Comparison of ENCODE assay signal across 27 cellular contexts in the genomic region with DNA sequence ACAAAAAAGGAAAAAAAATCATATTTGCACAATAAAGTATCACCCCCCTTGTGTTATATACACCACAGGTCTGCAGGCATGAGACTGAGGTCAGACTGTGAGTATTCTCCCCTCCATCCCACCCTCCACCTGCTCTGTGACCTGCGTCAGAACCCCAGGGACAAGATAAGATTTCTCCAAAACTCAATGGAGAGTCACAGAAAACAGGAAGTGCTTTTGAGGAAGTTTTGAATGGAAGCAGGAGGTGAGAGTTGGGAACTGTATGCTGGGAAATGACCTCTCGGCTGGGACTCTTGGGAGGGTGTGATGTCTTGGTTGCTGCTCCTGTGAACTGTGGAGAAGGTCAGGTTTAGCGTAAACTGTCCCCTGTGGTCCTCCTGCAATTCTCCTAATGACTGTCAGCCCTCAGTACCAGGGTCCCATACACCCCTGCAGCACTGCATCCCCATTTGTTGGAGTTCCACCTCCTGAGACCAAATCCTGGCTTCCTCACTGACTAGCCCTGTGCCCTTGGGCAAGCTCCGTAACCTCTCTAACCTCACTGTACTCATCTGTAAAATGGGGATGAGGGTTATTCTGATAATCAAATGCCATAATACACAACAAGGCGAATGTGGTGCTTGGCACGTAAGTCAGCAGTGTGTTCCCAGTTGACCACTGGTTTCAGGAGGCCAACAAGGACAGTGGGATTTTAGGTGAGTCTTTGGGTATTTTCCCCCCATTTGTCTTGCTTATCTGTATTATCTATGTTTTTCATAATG. TPM values are rescaled to one million over a fixed set of nuclear protein-coding genes. Genes with fewer than 3 reads are reported as not detected.
DNase-seq lines count a peak whose midpoint lies in the region; ATAC-seq, FAIRE-seq and TF ChIP-seq lines count a peak whose summit lies in the region.
"Had no signal": no experiment of that assay in that cellular context is flagged by ENCODE, and none has a peak within 500 bp of the region (broad histone marks: within the 10 kb centered on the region; RNA-seq: fewer than 3 reads in every experiment).

No MANE protein-coding gene starts in this region.

- H3K23ac ChIP-seq in neuronal stem cell (ENCODE audit: low read depth, low read length, poor library complexity), result no peak overlapping the region

- H2BK15ac ChIP-seq in neuronal stem cell (ENCODE audit: low read length), result no peak overlapping the region

- H3K36me3 ChIP-seq in bronchial epithelial cell (ENCODE audit: control insufficient read depth, insufficient read depth, low read length) (no peaks in the 10 kb centered on the region), left lung (no peaks in the 10 kb centered on the region), neuronal stem cell (replicated peaks in 1 of 2; ENCODE audit: control insufficient read depth in 2 of 2, insufficient read depth in 2 of 2, low read length in 2 of 2) (no peaks in the 10 kb centered on the region), SJCRH30 (no peaks in the 10 kb centered on the region)
- H3K36me3 ChIP-seq: BLaER1, MG63, Peyer's patch had no signal

- no peak overlapping the region for H2AK5ac ChIP-seq in neuronal stem cell (ENCODE audit: low read depth, low read length)

- no peak overlapping the region for H3K4me3 ChIP-seq in bronchial epithelial cell (ENCODE audit: low read depth, low read length)
- no peak overlapping the region for H3K4me3 ChIP-seq in left lung
- no peak overlapping the region for H3K4me3 ChIP-seq in neuronal stem cell (ENCODE audit: low read length in 2 of 2)
- H3K4me3 ChIP-seq in SJCRH30, result no peak overlapping the region
- H3K4me3 ChIP-seq: BLaER1, GM23338, MG63, Peyer's patch had no signal

- peaks cover 3 to 19% of the 10 kb centered on the region in 2 donors for H3K4me1 ChIP-seq in left lung
- no peaks in the 10 kb centered on the region for H3K4me1 ChIP-seq in neuronal stem cell (ENCODE audit: control insufficient read depth in 2 of 2, insufficient read depth in 1 of 2, low read depth in 1 of 2, low read length in 2 of 2)
- peaks cover 9% of the 10 kb centered on the region for H3K4me1 ChIP-seq in SJCRH30
- H3K4me1 ChIP-seq: BLaER1, Peyer's patch had no signal

- no peak overlapping the region for H2BK5ac ChIP-seq in neuronal stem cell (ENCODE audit: low read length)

- no peak overlapping the region for H3K9ac ChIP-seq in neuronal stem cell (ENCODE audit: low read depth, low read length, poor library complexity)
- H3K9ac ChIP-seq: BLaER1, SK-N-SH had no signal

- H3K9me3 ChIP-seq in left lung, result no peaks in the 10 kb centered on the region
- no peaks in the 10 kb centered on the region for H3K9me3 ChIP-seq in neuronal stem cell (replicated peaks in 1 of 2; ENCODE audit: control insufficient read depth in 2 of 2, insufficient read depth in 1 of 2, low read depth in 1 of 2, low read length in 2 of 2)
- no peaks in the 10 kb centered on the region for H3K9me3 ChIP-seq in SJCRH30 (replicated peaks)
- H3K9me3 ChIP-seq: BLaER1, MG63, Peyer's patch, SK-N-SH had no signal

- no peak overlapping the region for H3K4me3 Mint-ChIP-seq in HFFc6
- H3K4me3 Mint-ChIP-seq: CD4-positive, alpha-beta T cell; GM23338 had no signal

- H3K79me1 ChIP-seq in neuronal stem cell (ENCODE audit: low read depth, low read length), result no peaks in the 10 kb centered on the region

- no peak overlapping the region for H3K27ac Mint-ChIP-seq in HFFc6
- H3K27ac Mint-ChIP-seq: CD4-positive, alpha-beta T cell; GM23338 had no signal

- intact Hi-C loops in left lung (cut with DNase I), result no loop called here

- WGBS in neuronal stem cell (ENCODE audit: extremely low coverage in 2 of 2, insufficient read length in 2 of 2, insufficient replicate concordance in 1 of 2), 2 donors, result no CpG with 5 or more reads among the region's 6 CpGs

- peak; percentile 20 for DNase-seq in KBM-7
- DNase-seq in bronchial epithelial cell (ENCODE audit: low read depth), result no peak
- DNase-seq in left lung, result no peak
- no peak for DNase-seq in neuronal stem cell (ENCODE audit: low spot score)
- DNase-seq in SJCRH30, result no peak
- DNase-seq in HFFc6, result no peak
- no peak for DNase-seq in kidney tubule cell (ENCODE audit: low spot score)
- no peak for DNase-seq in hepatic stellate cell (ENCODE audit: low spot score)
- DNase-seq: CD4-positive, alpha-beta T cell; DMS53; HCEC 1CT; KG1; MG63; NCI-H1048; NCI-H1417; NCI-H1694; NCI-H2029 treated with DMSO at 0.1 percent for 48 hours; NCI-H446 treated with DMSO at 0.1 percent for 48 hours; NCI-H526; Peyer's patch; SIG-M5; SK-N-SH had no signal

- no peak for TF ChIP-seq CTCF in bronchial epithelial cell (IDR thresholded peaks at IDR 0.05; ENCODE audit: insufficient read depth, low read length, severe bottlenecking)
- no peak for TF ChIP-seq CTCF in left lung (IDR thresholded peaks at IDR 0.05)
- TF ChIP-seq CTCF in HFFc6 (IDR thresholded peaks at IDR 0.05), result no peak

- peak; percentile 99 for FAIRE-seq in bronchial epithelial cell (lab: Jason Lieb, UNC)
- FAIRE-seq: A204.1, D721Med had no signal

- no peaks in the 10 kb centered on the region for H3K36me3 Mint-ChIP-seq in HFFc6 (ENCODE audit: low read depth)

- H3K27me3 ChIP-seq in bronchial epithelial cell (ENCODE audit: control insufficient read depth, insufficient read depth, low read length), result no peaks in the 10 kb centered on the region
- H3K27me3 ChIP-seq in left lung, result no peaks in the 10 kb centered on the region
- peaks cover 0 to 3% (median 0%) of the 10 kb centered on the region in 3 experiments for H3K27me3 ChIP-seq in neuronal stem cell (ENCODE audit: control insufficient read depth in 3 of 3, insufficient read depth in 3 of 3, low read depth in 1 of 3, low read length in 3 of 3)
- H3K27me3 ChIP-seq in SJCRH30, result no peaks in the 10 kb centered on the region
- H3K27me3 ChIP-seq: BLaER1, MG63, Peyer's patch had no signal

- in situ Hi-C loops in KBM-7 (cut with MboI; ENCODE audit: low pct_unique_long_range_greater_than_20kb, low sequenced_read_pairs), result no loop called here

- H3K27ac ChIP-seq in left lung (no peak overlapping the region), neuronal stem cell (replicated peaks; ENCODE audit: low read length) (no peak overlapping the region), SJCRH30 (no peak overlapping the region)
- H3K27ac ChIP-seq: BLaER1, Peyer's patch had no signal

- H2BK12ac ChIP-seq in neuronal stem cell (ENCODE audit: low read length), result no peak overlapping the region

- H2BK120ac ChIP-seq in neuronal stem cell (ENCODE audit: low read depth, low read length), result no peak overlapping the region

- no peak overlapping the region for H3K4ac ChIP-seq in neuronal stem cell (ENCODE audit: low read length)

- no peak overlapping the region for H3K4me2 ChIP-seq in neuronal stem cell (ENCODE audit: insufficient read depth, low read length, poor library complexity, severe bottlenecking)
- H3K4me2 ChIP-seq: BLaER1, GM23338, SK-N-SH had no signal

- H3K9me3 Mint-ChIP-seq in HFFc6, result no peaks in the 10 kb centered on the region
- H3K9me3 Mint-ChIP-seq: CD4-positive, alpha-beta T cell; GM23338 had no signal

- H4K91ac ChIP-seq in neuronal stem cell (ENCODE audit: low read depth, low read length, poor library complexity), result no peak overlapping the region

- H4K8ac ChIP-seq in neuronal stem cell (ENCODE audit: low read depth, low read length), result no peak overlapping the region

- H3K18ac ChIP-seq in neuronal stem cell (ENCODE audit: low read length), result no peak overlapping the region

- no peak overlapping the region for H3K14ac ChIP-seq in neuronal stem cell (ENCODE audit: low read length)

- ATAC-seq in left lung, result peak; percentile 23
- ATAC-seq: GM23338 had no signal

- peaks cover 24% of the 10 kb centered on the region for H3K4me1 Mint-ChIP-seq in HFFc6 (ENCODE audit: low read depth)
- H3K4me1 Mint-ChIP-seq: GM23338 had no signal

- peaks cover 4% of the 10 kb centered on the region for H3K27me3 Mint-ChIP-seq in HFFc6 (ENCODE audit: insufficient read depth)
- H3K27me3 Mint-ChIP-seq: CD4-positive, alpha-beta T cell had no signal

- H2AFZ ChIP-seq in neuronal stem cell (ENCODE audit: low read length), result peak overlapping the region; percentile 55
- H2AFZ ChIP-seq: GM23338 had no signal

RNA-seq across cellular contexts. Expression of gene CTSL, which starts 6.9 kb away (rescaled TPM):
- total RNA-seq in bronchial epithelial cell (107 and 161 TPM in 2 replicates), left lung (100 to 1,000 TPM; 180 to 565 TPM)
- polyA plus RNA-seq in neuronal stem cell (2013, experiment 1 of 2), result 40.2 TPM
- polyA plus RNA-seq in neuronal stem cell (2013, experiment 2 of 2), result 39.2 TPM
- 31.1 and 32.2 TPM in 2 replicates for total RNA-seq in SJCRH30 (2014; rRNA removed; shearing (Covaris generic))
- 100 to 1,000 TPM; 189 to 232 (median 210) TPM for total RNA-seq in HFFc6 (2021; fragmentation: NEBNext Ultra II Directional; extraction: Animal tissue kit (Norgen Biotek cat#: 25700))
- total RNA-seq: OCI-LY7 had no signal
